Comparison of ENCODE assay signal across 15 cellular contexts in genomic region chr1:230197644-230198567, GRCh38.
"Had no signal": no experiment of that assay in that cellular context is flagged by ENCODE, and none has a peak within 500 bp of the region (broad histone marks: within the 10 kb centered on the region; RNA-seq: fewer than 3 reads in every experiment).

No MANE protein-coding gene starts in this region.

- H3K4me1 ChIP-seq: right lobe of liver, thyroid gland had no signal

- H3K27ac ChIP-seq: hepatocyte, right lobe of liver, thyroid gland had no signal

- H3K27ac Mint-ChIP-seq: activated CD8-positive, alpha-beta memory T cell treated with anti-CD3 and anti-CD28 coated beads, Interleukin-2, amount 10 ng/mL, durations not matched to agents 7 days and 5 days; activated naive CD4-positive, alpha-beta T cell treated with anti-CD3 and anti-CD28 coated beads, Interleukin-2, amount 10 ng/mL, durations not matched to agents 7 days and 5 days; natural killer cell treated with Interleukin-12 subunit alpha and Interleukin-12 subunit beta and Interleukin-15 and Interleukin-18, amount 100 ng/mL, for 72 hours had no signal

- DNase-seq: activated CD4-positive, alpha-beta T cell treated with anti-CD3 and anti-CD28 coated beads, Interleukin-2, amount 50 U/mL, for 4 hours; activated CD8-positive, alpha-beta memory T cell treated with anti-CD3 and anti-CD28 coated beads, Interleukin-2, amount 10 ng/mL, durations not matched to agents 7 days and 5 days; activated naive CD4-positive, alpha-beta T cell treated with anti-CD3 and anti-CD28 coated beads, Interleukin-2, amount 10 ng/mL, durations not matched to agents 7 days and 5 days; activated T-cell treated with anti-CD3 and anti-CD28 coated beads, Interleukin-2, amount 50 U/mL, for 1 hour; islet precursor cell; left ventricle myocardium superior; mesenchymal stem cell; right lobe of liver; T-helper 9 cell; thyroid gland had no signal

- H3K27me3 ChIP-seq: hepatocyte, right lobe of liver, thyroid gland had no signal

- H3K4me3 ChIP-seq: hepatocyte, right lobe of liver, thyroid gland had no signal

- H3K4me3 Mint-ChIP-seq: activated CD8-positive, alpha-beta memory T cell treated with anti-CD3 and anti-CD28 coated beads, Interleukin-2, amount 10 ng/mL, durations not matched to agents 7 days and 5 days; activated naive CD4-positive, alpha-beta T cell treated with anti-CD3 and anti-CD28 coated beads, Interleukin-2, amount 10 ng/mL, durations not matched to agents 7 days and 5 days; natural killer cell treated with Interleukin-12 subunit alpha and Interleukin-12 subunit beta and Interleukin-15 and Interleukin-18, amount 100 ng/mL, for 72 hours had no signal

- H3K36me3 ChIP-seq: right lobe of liver, thyroid gland had no signal

- H2AFZ ChIP-seq: hepatocyte had no signal

- ATAC-seq: activated CD4-positive, CD25-positive, alpha-beta regulatory T cell treated with anti-CD3 and anti-CD28 coated beads, Interleukin-2, amount 50 U/mL, for 24 hours; activated CD8-positive, alpha-beta memory T cell treated with anti-CD3 and anti-CD28 coated beads, Interleukin-2, amount 10 ng/mL, durations not matched to agents 7 days and 5 days; left ventricle myocardium superior; natural killer cell treated with Interleukin-12 subunit alpha and Interleukin-12 subunit beta and Interleukin-15 and Interleukin-18, amount 100 ng/mL, for 72 hours; right lobe of liver had no signal

- FAIRE-seq: astrocyte, endometrium had no signal

- H3K36me3 Mint-ChIP-seq: activated CD8-positive, alpha-beta memory T cell treated with anti-CD3 and anti-CD28 coated beads, Interleukin-2, amount 10 ng/mL, durations not matched to agents 7 days and 5 days; activated naive CD4-positive, alpha-beta T cell treated with anti-CD3 and anti-CD28 coated beads, Interleukin-2, amount 10 ng/mL, durations not matched to agents 7 days and 5 days had no signal

- H3K4me2 ChIP-seq: hepatocyte had no signal

- H3K27me3 Mint-ChIP-seq: activated CD8-positive, alpha-beta memory T cell treated with anti-CD3 and anti-CD28 coated beads, Interleukin-2, amount 10 ng/mL, durations not matched to agents 7 days and 5 days; activated naive CD4-positive, alpha-beta T cell treated with anti-CD3 and anti-CD28 coated beads, Interleukin-2, amount 10 ng/mL, durations not matched to agents 7 days and 5 days; natural killer cell treated with Interleukin-12 subunit alpha and Interleukin-12 subunit beta and Interleukin-15 and Interleukin-18, amount 100 ng/mL, for 72 hours had no signal

- H3K9me3 Mint-ChIP-seq: activated naive CD4-positive, alpha-beta T cell treated with anti-CD3 and anti-CD28 coated beads, Interleukin-2, amount 10 ng/mL, durations not matched to agents 7 days and 5 days; natural killer cell treated with Interleukin-12 subunit alpha and Interleukin-12 subunit beta and Interleukin-15 and Interleukin-18, amount 100 ng/mL, for 72 hours had no signal

- H3K9me3 ChIP-seq: right lobe of liver, thyroid gland had no signal
